ENCODE assay signal across 30 cellular contexts in the genomic region with DNA sequence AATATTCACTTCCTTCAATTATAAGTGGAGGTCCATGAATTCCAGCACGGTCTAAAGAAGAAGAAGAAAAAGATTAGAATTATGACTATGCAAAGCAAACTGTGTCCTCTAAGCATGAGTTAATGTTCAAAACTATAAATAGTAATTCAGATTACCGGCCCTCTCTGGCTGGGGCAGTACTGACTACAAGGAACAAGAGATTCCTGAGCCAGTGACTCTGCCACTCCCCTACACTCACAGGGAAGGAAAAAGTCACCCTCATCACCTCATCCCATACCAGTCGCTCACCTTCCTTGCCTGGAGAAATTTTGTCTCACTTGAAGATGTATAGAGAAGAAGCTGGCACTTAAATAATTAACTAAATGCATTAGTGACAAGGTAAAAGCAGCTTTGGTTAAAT. TPM values are rescaled to one million over a fixed set of nuclear protein-coding genes. Genes with fewer than 3 reads are reported as not detected.
"Had no signal": no experiment of that assay in that cellular context is flagged by ENCODE, and none has a peak within 500 bp of the region (broad histone marks: within the 10 kb centered on the region; RNA-seq: fewer than 3 reads in every experiment).

No MANE protein-coding gene starts in this region.

- ATAC-seq: activated CD8-positive, alpha-beta T cell treated with anti-CD3 and anti-CD28 coated beads for 36 hours; body of pancreas; PC-3 had no signal

- DNase-seq: activated CD4-positive, alpha-beta T cell treated with anti-CD3 and anti-CD28 coated beads, Interleukin-2, amount 10 ng/mL, durations not matched to agents 24 days and 14 days; activated CD4-positive, alpha-beta T cell treated with anti-CD3 and anti-CD28 coated beads, Interleukin-2, amount 50 U/mL, for 4 hours; activated CD8-positive, alpha-beta T cell treated with anti-CD3 and anti-CD28 coated beads for 36 hours; activated gamma-delta T cell; activated naive CD4-positive, alpha-beta T cell treated with Interleukin-2 at 50 U/mL for 16 hours; activated naive CD8-positive, alpha-beta T cell treated with anti-CD3 and anti-CD28 coated beads, Interleukin-2, amount 10 ng/mL, durations not matched to agents 7 days and 5 days; activated T-cell treated with anti-CD3 and anti-CD28 coated beads, Interleukin-2, amount 50 U/mL, for 24 hours; adrenal gland; body of pancreas; caudate nucleus; NCI-H1092 treated with DMSO at 0.1 percent for 48 hours; NCI-H1417; NCI-H146; NCI-H187; NCI-H2029 treated with DMSO at 0.1 percent for 48 hours; NCI-H2107; NCI-H2171; NCI-H510A; NCI-H526; NCI-H748 treated with DMSO at 0.1 percent for 48 hours; NK-92 treated with Interleukin-12 subunit alpha and Interleukin-12 subunit beta, amount 100 ng/mL, for 24 hours; PC-3; Peyer's patch; RPMI8226; SW 1271; T-helper 1 cell; T-helper 2 cell; T-helper 9 cell; WERI-Rb-1 had no signal

- H3K27me3 ChIP-seq: adrenal gland, body of pancreas, breast epithelium, Peyer's patch had no signal

- H3K9me3 ChIP-seq: adrenal gland, body of pancreas, breast epithelium, Peyer's patch had no signal

- H3K36me3 ChIP-seq: adrenal gland, breast epithelium, WERI-Rb-1 had no signal

- H3K27ac ChIP-seq: adrenal gland, body of pancreas, breast epithelium, Peyer's patch, WERI-Rb-1 had no signal

- H3K4me1 ChIP-seq: adrenal gland, breast epithelium, Peyer's patch had no signal

- H3K4me3 ChIP-seq: adrenal gland, body of pancreas, breast epithelium, Peyer's patch had no signal

RNA-seq across cellular contexts. Expression of a gene that starts 50.1 kb away (rescaled TPM):
- total RNA-seq: PC-3 had no signal
